ENCODE assay signal across 10 cellular contexts in genomic region chr4:134935320-134935719, GRCh38.
A peak's percentile ranks its signal among the peaks of the same experiment; 100 is the strongest.
DNase-seq lines count a peak whose midpoint lies in the region; ATAC-seq and TF ChIP-seq lines count a peak whose summit lies in the region.
"Had no signal": no experiment of that assay in that cellular context is flagged by ENCODE, and none has a peak within 500 bp of the region (broad histone marks: within the 10 kb centered on the region; RNA-seq: fewer than 3 reads in every experiment).

No MANE protein-coding gene starts in this region.

- H3K4me1 ChIP-seq in fibroblast of lung (ENCODE audit: control insufficient read depth, extremely low read depth, insufficient read depth, low read length) (no peaks in the 10 kb centered on the region), sigmoid colon (no peaks in the 10 kb centered on the region)
- H3K4me1 ChIP-seq in CD8-positive, alpha-beta memory T cell (ENCODE audit: insufficient read depth, low read length) = no peaks in the 10 kb centered on the region

- no peak overlapping the region for H3K4me2 ChIP-seq in fibroblast of lung (ENCODE audit: extremely low read depth, insufficient read depth, low read length)

- H3K9me3 ChIP-seq in fibroblast of lung (ENCODE audit: control insufficient read depth, insufficient read depth, low read depth, low read length) = no peaks in the 10 kb centered on the region
- H3K9me3 ChIP-seq in sigmoid colon = no peaks in the 10 kb centered on the region
- no peaks in the 10 kb centered on the region for H3K9me3 ChIP-seq in CD8-positive, alpha-beta memory T cell (ENCODE audit: low read length)

- no peak for ATAC-seq in activated T-helper 17 cell treated with anti-CD3 and anti-CD28 coated beads, Interleukin-2, amount 50 U/mL, for 72 hours (replicated peaks)

- TF ChIP-seq POLR2A in sigmoid colon (IDR thresholded peaks at IDR 0.05) = no peak

- DNase-seq in NCI-H82 (lab: John Stamatoyannopoulos, UW) (peak; percentile 63), fibroblast of lung (ENCODE audit: low read depth in 2 of 2) (peak in 1 of 2 donors; percentile 1), sigmoid colon (no peak), NCI-H2196 treated with DMSO at 0.1 percent for 48 hours (lab: John Stamatoyannopoulos, UW; ENCODE audit: unreplicated experiment) (no peak)
- no peak for DNase-seq in CD8-positive, alpha-beta memory T cell
- DNase-seq: effector CD8-positive, alpha-beta T cell; NCI-H2171 had no signal

- no peaks in the 10 kb centered on the region for H3K27me3 ChIP-seq in fibroblast of lung (ENCODE audit: control insufficient read depth, insufficient read depth, low read length)
- no peaks in the 10 kb centered on the region for H3K27me3 ChIP-seq in sigmoid colon
- H3K27me3 ChIP-seq in CD8-positive, alpha-beta memory T cell (ENCODE audit: insufficient read depth, low read length, poor library complexity, severe bottlenecking) = no peaks in the 10 kb centered on the region

- H3K4me3 ChIP-seq in fibroblast of lung (replicated peaks in 1 of 4; ENCODE audit: control extremely low read depth in 1 of 4, insufficient read depth in 1 of 4, low read depth in 3 of 4, low read length in 4 of 4) (no peak overlapping the region), sigmoid colon (no peak overlapping the region)
- no peak overlapping the region for H3K4me3 ChIP-seq in CD8-positive, alpha-beta memory T cell (ENCODE audit: low read length)

- CTCF ChIA-PET in CD8-positive, alpha-beta memory T cell (lab: Charles Lee) = no interaction called here

- no peaks in the 10 kb centered on the region for H3K36me3 Mint-ChIP-seq in CD8-positive, alpha-beta memory T cell
- no peaks in the 10 kb centered on the region for H3K36me3 Mint-ChIP-seq in activated T-helper 17 cell treated with anti-CD3 and anti-CD28 coated beads, Interleukin-2, amount 50 U/mL, for 72 hours (ENCODE audit: low read depth)

- H3K27me3 Mint-ChIP-seq in CD8-positive, alpha-beta memory T cell = no peaks in the 10 kb centered on the region
- no peaks in the 10 kb centered on the region for H3K27me3 Mint-ChIP-seq in activated T-helper 17 cell treated with anti-CD3 and anti-CD28 coated beads, Interleukin-2, amount 50 U/mL, for 72 hours

- H3K36me3 ChIP-seq in fibroblast of lung (ENCODE audit: control insufficient read depth, insufficient read depth, low read length) (no peaks in the 10 kb centered on the region), sigmoid colon (no peaks in the 10 kb centered on the region)
- H3K36me3 ChIP-seq in CD8-positive, alpha-beta memory T cell (ENCODE audit: insufficient read depth, low read length) = no peaks in the 10 kb centered on the region

- no peaks in the 10 kb centered on the region for H3K79me2 ChIP-seq in fibroblast of lung (ENCODE audit: control insufficient read depth, insufficient read depth, low read length)

- TF ChIP-seq CTCF in 22Rv1 (IDR thresholded peaks at IDR 0.05) (peak; percentile 81), GM12872 (IDR thresholded peaks at IDR 0.05; ENCODE audit: insufficient read depth, low read depth, low read length) (0 out of 3 replicates have a peak, but pooled peaks have one; percentile 26), fibroblast of lung (conservative IDR thresholded peaks at IDR 0.05 in 1 of 2, IDR thresholded peaks at IDR 0.05 in 1 of 2; ENCODE audit: low read depth in 1 of 2, low read length in 2 of 2) (peak; percentile 19 to 26), sigmoid colon (IDR thresholded peaks at IDR 0.05) (no peak)

- H3K4me3 Mint-ChIP-seq in CD8-positive, alpha-beta memory T cell = no peak overlapping the region
- H3K4me3 Mint-ChIP-seq in activated T-helper 17 cell treated with anti-CD3 and anti-CD28 coated beads, Interleukin-2, amount 50 U/mL, for 72 hours = no peak overlapping the region

- H3K27ac ChIP-seq in 22Rv1 (no peak overlapping the region), fibroblast of lung (ENCODE audit: insufficient read depth, low read length) (no peak overlapping the region), sigmoid colon (no peak overlapping the region)
- H3K27ac ChIP-seq in CD8-positive, alpha-beta memory T cell (ENCODE audit: low read depth, low read length) = no peak overlapping the region

- TF ChIP-seq EP300 in sigmoid colon (IDR thresholded peaks at IDR 0.05) = no peak

- WGBS in sigmoid colon, 2 donors = 60 to 67% methylated on average over 2 of the region's 2 CpGs

- no peak overlapping the region for H3K27ac Mint-ChIP-seq in CD8-positive, alpha-beta memory T cell
- no peak overlapping the region for H3K27ac Mint-ChIP-seq in activated T-helper 17 cell treated with anti-CD3 and anti-CD28 coated beads, Interleukin-2, amount 50 U/mL, for 72 hours

- intact Hi-C loops in sigmoid colon (cut with DNase I) = no loop called here

- H3K4me1 Mint-ChIP-seq in CD8-positive, alpha-beta memory T cell = no peaks in the 10 kb centered on the region
- H3K4me1 Mint-ChIP-seq in activated T-helper 17 cell treated with anti-CD3 and anti-CD28 coated beads, Interleukin-2, amount 50 U/mL, for 72 hours = no peaks in the 10 kb centered on the region

- POLR2A ChIA-PET in CD8-positive, alpha-beta memory T cell (lab: Charles Lee) = no interaction called here

- H3K9me3 Mint-ChIP-seq in CD8-positive, alpha-beta memory T cell = peaks cover 2 to 18% (median 5%) of the 10 kb centered on the region in 5 donors
- peaks cover 11% of the 10 kb centered on the region for H3K9me3 Mint-ChIP-seq in activated T-helper 17 cell treated with anti-CD3 and anti-CD28 coated beads, Interleukin-2, amount 50 U/mL, for 72 hours

- no peak overlapping the region for H2AFZ ChIP-seq in fibroblast of lung (ENCODE audit: low read length)

- no peaks in the 10 kb centered on the region for H4K20me1 ChIP-seq in fibroblast of lung (ENCODE audit: control insufficient read depth, extremely low read depth, insufficient read depth, low read length)

- no peak overlapping the region for H3K9ac ChIP-seq in fibroblast of lung (ENCODE audit: insufficient read depth, low read length)

Comparison
In these comparisons a context has a peak if more than half of its experiments do, and no peak if none do; other contexts are left out.
1. CTCF ChIP-seq: peak in 22Rv1 (single experiment), GM12872 (single experiment) and fibroblast of lung (2 of 2); none in sigmoid colon (0 of 4).